In genomic region chr3:39435006-39435748, GRCh38 we compare ENCODE assay signal across 1 cellular context.
TF ChIP-seq lines count a peak whose summit lies in the region.

No MANE protein-coding gene starts in this region.

TF ChIP-seq in endothelial cell of umbilical vein, 7 proteins besides CTCF, POLR2A, EP300 and RAD21:
- TF ChIP-seq JUN (IDR thresholded peaks at IDR 0.05; ENCODE audit: borderline replicate concordance, insufficient read depth, insufficient read length, low read depth) = no peak
- no peak for TF ChIP-seq EZH2 (IDR thresholded peaks at IDR 0.05; ENCODE audit: borderline replicate concordance, low read depth, low read length, severe bottlenecking)
- no peak for TF ChIP-seq FOS (IDR thresholded peaks at IDR 0.05; ENCODE audit: borderline replicate concordance, insufficient read depth, low read length)
- TF ChIP-seq MAX (IDR thresholded peaks at IDR 0.05; ENCODE audit: insufficient read depth, insufficient read length) = no peak
- no peak for TF ChIP-seq POLR2AphosphoS5 (IDR thresholded peaks at IDR 0.05; ENCODE audit: insufficient read depth, low read depth, low read length)
- no peak for TF ChIP-seq MYC (IDR thresholded peaks at IDR 0.05; ENCODE audit: low read depth, low read length)
- TF ChIP-seq GATA2 (IDR thresholded peaks at IDR 0.05; ENCODE audit: insufficient read depth, insufficient read length, low read depth, low read length) = no peak
